13 cellular contexts compared by ENCODE assay signal in the genomic region with DNA sequence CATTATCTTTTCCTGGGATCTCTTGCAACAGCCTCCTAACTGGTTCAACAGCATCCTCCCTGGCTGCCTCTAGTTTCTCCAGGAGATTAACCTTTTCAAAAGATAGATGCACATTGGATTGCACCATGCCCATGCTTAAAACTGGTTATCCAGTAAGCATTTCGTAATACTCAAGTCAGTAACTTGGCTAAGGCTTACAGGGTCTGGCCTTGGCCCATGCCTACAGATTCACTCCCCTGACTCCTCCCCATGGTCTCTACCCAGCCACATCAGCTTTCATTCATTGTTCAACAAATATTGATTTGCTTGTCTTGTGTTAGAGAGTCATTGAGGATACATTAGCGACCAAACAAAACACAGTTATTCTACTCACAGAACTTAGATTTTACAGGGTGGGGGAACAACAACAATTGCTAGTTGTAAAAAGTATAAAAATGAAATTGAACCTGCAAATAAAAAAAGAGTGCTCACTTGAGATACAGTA. TPM values are rescaled to one million over a fixed set of nuclear protein-coding genes. Genes with fewer than 3 reads are reported as not detected.
A peak's percentile ranks its signal among the peaks of the same experiment; 100 is the strongest.
DNase-seq lines count a peak whose midpoint lies in the region; TF ChIP-seq lines count a peak whose summit lies in the region.
"Had no signal": no experiment of that assay in that cellular context is flagged by ENCODE, and none has a peak within 500 bp of the region (broad histone marks: within the 10 kb centered on the region; RNA-seq: fewer than 3 reads in every experiment).

No MANE protein-coding gene starts in this region.

- peaks cover 4% of the 10 kb centered on the region for H3K36me3 Mint-ChIP-seq in T-helper 2 cell treated with Interferon-gamma antibody and Interleukin-4, amounts not matched to agents 5 μg/mL and 100 μg/mL, for 36 hours (ENCODE audit: low read depth)
- H3K36me3 Mint-ChIP-seq in brain = no peaks in the 10 kb centered on the region
- H3K36me3 Mint-ChIP-seq in neural crest cell (ENCODE audit: low read depth) = no peaks in the 10 kb centered on the region

- no peak for TF ChIP-seq CTCF in brain (conservative IDR thresholded peaks at IDR 0.05)
- no peak for TF ChIP-seq CTCF in neural crest cell (conservative IDR thresholded peaks at IDR 0.05)

- peak overlapping the region; percentile 32 for H3K4me3 Mint-ChIP-seq in T-helper 2 cell treated with Interferon-gamma antibody and Interleukin-4, amounts not matched to agents 5 μg/mL and 100 μg/mL, for 36 hours
- H3K4me3 Mint-ChIP-seq in brain (peak overlapping the region; percentile 66 to 99 (median 85)), neural crest cell (peak overlapping the region; percentile 59)

- peaks cover 35% of the 10 kb centered on the region for H3K4me1 Mint-ChIP-seq in T-helper 2 cell treated with Interferon-gamma antibody and Interleukin-4, amounts not matched to agents 5 μg/mL and 100 μg/mL, for 36 hours (ENCODE audit: low read depth)
- H3K4me1 Mint-ChIP-seq in brain (peaks cover 50% of the 10 kb centered on the region), neural crest cell (peaks cover 42% of the 10 kb centered on the region)

- DNase-seq in T-helper 2 cell treated with Interferon-gamma antibody and Interleukin-4, amounts not matched to agents 5 μg/mL and 100 μg/mL, for 36 hours (ENCODE audit: low spot score) = no peak
- DNase-seq in T-helper 2 cell = no peak
- peak; percentile 76 for DNase-seq in MV-4-11 (lab: John Stamatoyannopoulos, UW)
- no peak for DNase-seq in neural crest cell (ENCODE audit: low read depth, low spot score)
- no peak for DNase-seq in UCSD-AML1 (lab: John Stamatoyannopoulos, UW; ENCODE audit: unreplicated experiment)
- no peak for DNase-seq in NCI-H526 (lab: John Stamatoyannopoulos, UW)
- no peak for DNase-seq in DMS114 treated with DMSO at 0.1 percent for 48 hours (lab: John Stamatoyannopoulos, UW; ENCODE audit: unreplicated experiment)
- DNase-seq: activated CD4-positive, alpha-beta T cell treated with anti-CD3 and anti-CD28 coated beads for 1 hour; GDM1; NCI-H2227 treated with DMSO at 0.1 percent for 48 hours; SHP77 treated with DMSO at 0.1 percent for 48 hours; stimulated activated CD4-positive, alpha-beta T cell treated with anti-CD3 and anti-CD28 coated beads, Interleukin-12 subunit alpha, Interleukin-12 subunit beta, amount 100 ng/mL, for 4 hours had no signal

- H3K27ac Mint-ChIP-seq in T-helper 2 cell treated with Interferon-gamma antibody and Interleukin-4, amounts not matched to agents 5 μg/mL and 100 μg/mL, for 36 hours = no peak overlapping the region
- H3K27ac Mint-ChIP-seq in brain = peak overlapping the region; percentile 13 to 98 (median 37)
- no peak overlapping the region for H3K27ac Mint-ChIP-seq in neural crest cell (ENCODE audit: unreplicated experiment)

- H3K27me3 Mint-ChIP-seq in T-helper 2 cell treated with Interferon-gamma antibody and Interleukin-4, amounts not matched to agents 5 μg/mL and 100 μg/mL, for 36 hours (ENCODE audit: low read depth) = no peaks in the 10 kb centered on the region
- peaks cover 8% of the 10 kb centered on the region for H3K27me3 Mint-ChIP-seq in brain
- no peaks in the 10 kb centered on the region for H3K27me3 Mint-ChIP-seq in neural crest cell (ENCODE audit: low read depth)

- H3K9me3 Mint-ChIP-seq in T-helper 2 cell treated with Interferon-gamma antibody and Interleukin-4, amounts not matched to agents 5 μg/mL and 100 μg/mL, for 36 hours = no peaks in the 10 kb centered on the region
- H3K9me3 Mint-ChIP-seq in brain (peaks cover 0 to 4% (median 0%) of the 10 kb centered on the region in 5 experiments), neural crest cell (no peaks in the 10 kb centered on the region)

RNA-seq across cellular contexts. Expression of a gene that starts 1.8 kb away (rescaled TPM):
- 0.71 TPM for polyA plus RNA-seq in brain (ENCODE audit: insufficient read depth, low read depth, low replicate concordance)
- total RNA-seq in neural crest cell = 46.7 and 51.3 TPM in 2 replicates

RNA-seq across cellular contexts. Expression of a gene that starts 54.6 kb away (rescaled TPM):
- 4.6 TPM for polyA plus RNA-seq in brain (ENCODE audit: insufficient read depth, low read depth, low replicate concordance)
- 46.9 and 47.2 TPM in 2 replicates for total RNA-seq in neural crest cell

Comparison
In these comparisons a context has a peak if more than half of its experiments do, and no peak if none do; other contexts are left out.
1. H3K27ac Mint-ChIP-seq: peak in brain (5 of 5); none in T-helper 2 cell treated with Interferon-gamma antibody and Interleukin-4, amounts not matched to agents 5 μg/mL and 100 μg/mL, for 36 hours (single experiment) and neural crest cell (single experiment).
2. H3K4me3 Mint-ChIP-seq: peak in every context shown above with its lines; median percentile 85 in brain; 59 in neural crest cell; 32 in T-helper 2 cell treated with Interferon-gamma antibody and Interleukin-4, amounts not matched to agents 5 μg/mL and 100 μg/mL, for 36 hours.